ENCODE assay signal across 8 cellular contexts in the genomic region with DNA sequence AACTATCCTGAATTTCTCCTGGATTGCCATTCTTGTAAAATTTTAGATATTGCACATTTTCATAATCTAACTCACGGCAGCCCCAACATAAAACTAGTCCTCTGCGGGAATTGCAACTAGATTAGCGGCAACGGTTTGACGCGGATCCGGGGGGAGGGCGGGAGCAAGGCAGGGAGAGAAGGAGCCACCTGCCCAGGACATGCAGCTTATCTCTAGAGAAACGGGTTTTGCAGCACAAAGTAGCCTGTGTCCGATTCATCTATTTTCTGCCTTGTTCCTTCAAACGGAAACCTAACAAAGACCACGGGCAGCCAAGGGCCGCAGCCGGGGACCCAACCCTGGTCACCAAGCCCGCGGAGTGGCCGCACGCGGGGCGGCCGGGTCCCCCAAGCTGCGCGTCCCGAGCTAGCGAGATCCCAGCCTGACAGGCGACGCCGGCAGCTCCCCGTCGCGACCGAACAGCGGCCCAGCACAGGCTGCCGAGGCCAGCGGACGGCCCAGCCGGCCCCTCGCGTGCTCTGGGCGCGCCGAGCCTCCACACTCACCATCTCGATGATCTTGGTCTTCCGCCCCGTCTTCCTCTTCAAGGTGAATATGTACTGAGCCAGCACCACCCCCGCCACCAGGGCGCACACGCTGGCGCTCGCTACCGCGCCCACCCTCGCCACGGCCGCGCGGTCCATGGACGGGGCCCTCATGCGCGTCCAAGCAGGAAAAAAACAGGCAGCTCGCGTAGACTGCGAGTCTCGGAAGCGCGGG. TPM values are rescaled to one million over a fixed set of nuclear protein-coding genes. Genes with fewer than 3 reads are reported as not detected.
DNase-seq lines count a peak whose midpoint lies in the region; ATAC-seq and TF ChIP-seq lines count a peak whose summit lies in the region.

NT5C3A (minus strand) TSS at position 754 of the 759 bp plus-strand sequence; CDS start at position 683, 71 bp downstream.

- ATAC-seq in GM19463 (IDR thresholded peaks at IDR 0.05; ENCODE audit: unreplicated experiment), result peak; percentile 33
- peak; percentile 42 for ATAC-seq in HG03571 (IDR thresholded peaks at IDR 0.05; ENCODE audit: unreplicated experiment)

- TF ChIP-seq POLR2A in breast epithelium (IDR thresholded peaks at IDR 0.05), result no peak

- H3K27me3 Mint-ChIP-seq in immature natural killer cell (ENCODE audit: low read depth in 3 of 3), result peaks cover 6 to 12% (median 7%) of the 10 kb centered on the region in 3 donors

- DNase-seq in DMS 273 treated with DMSO at 0.1 percent for 48 hours (lab: John Stamatoyannopoulos, UW) (peak; percentile 25), SK-N-DZ (ENCODE audit: low spot score) (peak; percentile 46), breast epithelium (ENCODE audit: low spot score in 2 of 2) (peak in 1 of 2 donors; percentile 52), immature natural killer cell (no peak), GDM1 (lab: John Stamatoyannopoulos, UW) (no peak)

- intact Hi-C loops in breast epithelium (cut with DNase I; ENCODE audit: low total_unique reads), result no loop called here

- H3K4me1 ChIP-seq in breast epithelium, result peaks cover 0 to 10% of the 10 kb centered on the region in 2 donors
- peaks cover 4 to 17% (median 14%) of the 10 kb centered on the region in 3 donors for H3K4me1 ChIP-seq in skeletal muscle tissue (ENCODE audit: control insufficient read depth in 3 of 3, insufficient read depth in 3 of 3, low read length in 3 of 3)

- TF ChIP-seq CTCF in breast epithelium (IDR thresholded peaks at IDR 0.05), result no peak

- H3K9me3 ChIP-seq in breast epithelium, result peaks cover 12 to 13% of the 10 kb centered on the region in 2 donors
- peaks cover 0 to 2% (median 2%) of the 10 kb centered on the region in 3 donors for H3K9me3 ChIP-seq in skeletal muscle tissue (ENCODE audit: control insufficient read depth in 3 of 3, low read length in 3 of 3)

- H3K27ac ChIP-seq in breast epithelium (peak within 1 kb of the TSS; percentile 93 to 96), skeletal muscle tissue (ENCODE audit: low read depth, low read length) (peak within 1 kb of the TSS; percentile 89)

- H3K9ac ChIP-seq in skeletal muscle tissue (ENCODE audit: low read depth in 1 of 3, low read length in 3 of 3), result peak within 1 kb of the TSS; percentile 84 to 93 (median 87)

- H3K4me1 Mint-ChIP-seq in immature natural killer cell, result peaks cover 45 to 60% of the 10 kb centered on the region in 2 donors

- peaks cover 0 to 6% (median 2%) of the 10 kb centered on the region in 6 donors for H3K9me3 Mint-ChIP-seq in immature natural killer cell

- peak within 1 kb of the TSS; percentile 91 to 98 (median 97) for H3K27ac Mint-ChIP-seq in immature natural killer cell

- no peaks in the 10 kb centered on the region for H3K27me3 ChIP-seq in breast epithelium
- no peaks in the 10 kb centered on the region for H3K27me3 ChIP-seq in skeletal muscle tissue (ENCODE audit: control insufficient read depth in 3 of 3, insufficient read depth in 3 of 3, low read length in 3 of 3)

- H3K36me3 ChIP-seq in breast epithelium (no peaks in the 10 kb centered on the region), skeletal muscle tissue (ENCODE audit: control insufficient read depth in 3 of 3, insufficient read depth in 3 of 3, low read length in 3 of 3) (no peaks in the 10 kb centered on the region)

- peaks cover 0 to 14% (median 3%) of the 10 kb centered on the region in 3 donors for H3K36me3 Mint-ChIP-seq in immature natural killer cell

- peak within 1 kb of the TSS; percentile 90 to 98 (median 95) for H3K4me3 Mint-ChIP-seq in immature natural killer cell

- peak within 1 kb of the TSS; percentile 88 to 97 (median 89) for H3K4me3 ChIP-seq in breast epithelium
- H3K4me3 ChIP-seq in skeletal muscle tissue (ENCODE audit: low read length in 3 of 3), result peak within 1 kb of the TSS; percentile 74 to 90 (median 90)

RNA-seq across cellular contexts. Expression of gene NT5C3A, which starts in this region (rescaled TPM):
- 74.0 and 94.0 TPM in 2 replicates for polyA plus RNA-seq in SK-N-DZ (2014; cell fraction: cytosol; rRNA removed)
- polyA plus RNA-seq in SK-N-DZ (2014; cell fraction: nucleus; rRNA removed), result 58.3 and 72.0 TPM in 2 replicates
- 10 to 100 TPM; 22.2 to 42.3 (median 27.5) TPM for total RNA-seq in breast epithelium
- polyA plus RNA-seq in immature natural killer cell, result 10 to 100 TPM; 46.1 to 92.9 (median 47.8) TPM
- total RNA-seq in skeletal muscle tissue, result 31.3 TPM

Comparison
In these comparisons a context has a peak if more than half of its experiments do, and no peak if none do; other contexts are left out.
1. DNase-seq: peak in DMS 273 treated with DMSO at 0.1 percent for 48 hours (single experiment) and SK-N-DZ (single experiment); none in immature natural killer cell (0 of 3) and GDM1 (single experiment).